ENCODE assay signal across 1 cellular context in the genomic region with DNA sequence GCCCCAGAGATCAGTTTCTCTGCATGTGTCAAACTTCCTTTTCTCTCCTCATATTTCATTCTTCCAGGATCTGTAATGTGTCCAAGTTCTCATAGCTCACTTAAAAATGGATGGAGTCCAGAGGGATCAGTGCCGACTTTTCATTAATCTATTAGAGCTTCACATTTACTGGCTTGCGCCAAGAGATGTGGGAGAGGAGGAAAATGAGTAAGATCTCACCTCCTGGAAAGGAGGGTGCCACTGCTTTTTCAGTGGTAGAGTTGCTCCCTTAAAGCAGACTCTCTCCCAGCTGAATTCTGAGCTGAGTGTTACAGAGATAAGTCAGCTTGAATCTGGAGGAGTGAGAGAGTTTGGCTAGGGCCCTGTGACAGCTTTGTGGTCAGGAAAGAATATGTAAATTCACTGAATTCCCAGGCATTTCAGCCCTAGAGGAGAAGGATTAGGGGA.
TF ChIP-seq lines count a peak whose summit lies in the region.

No MANE protein-coding gene starts in this region.

TF ChIP-seq in H1, 55 proteins besides CTCF, POLR2A, EP300 and RAD21 (continued from another document):
- TF ChIP-seq, protein P1, sequence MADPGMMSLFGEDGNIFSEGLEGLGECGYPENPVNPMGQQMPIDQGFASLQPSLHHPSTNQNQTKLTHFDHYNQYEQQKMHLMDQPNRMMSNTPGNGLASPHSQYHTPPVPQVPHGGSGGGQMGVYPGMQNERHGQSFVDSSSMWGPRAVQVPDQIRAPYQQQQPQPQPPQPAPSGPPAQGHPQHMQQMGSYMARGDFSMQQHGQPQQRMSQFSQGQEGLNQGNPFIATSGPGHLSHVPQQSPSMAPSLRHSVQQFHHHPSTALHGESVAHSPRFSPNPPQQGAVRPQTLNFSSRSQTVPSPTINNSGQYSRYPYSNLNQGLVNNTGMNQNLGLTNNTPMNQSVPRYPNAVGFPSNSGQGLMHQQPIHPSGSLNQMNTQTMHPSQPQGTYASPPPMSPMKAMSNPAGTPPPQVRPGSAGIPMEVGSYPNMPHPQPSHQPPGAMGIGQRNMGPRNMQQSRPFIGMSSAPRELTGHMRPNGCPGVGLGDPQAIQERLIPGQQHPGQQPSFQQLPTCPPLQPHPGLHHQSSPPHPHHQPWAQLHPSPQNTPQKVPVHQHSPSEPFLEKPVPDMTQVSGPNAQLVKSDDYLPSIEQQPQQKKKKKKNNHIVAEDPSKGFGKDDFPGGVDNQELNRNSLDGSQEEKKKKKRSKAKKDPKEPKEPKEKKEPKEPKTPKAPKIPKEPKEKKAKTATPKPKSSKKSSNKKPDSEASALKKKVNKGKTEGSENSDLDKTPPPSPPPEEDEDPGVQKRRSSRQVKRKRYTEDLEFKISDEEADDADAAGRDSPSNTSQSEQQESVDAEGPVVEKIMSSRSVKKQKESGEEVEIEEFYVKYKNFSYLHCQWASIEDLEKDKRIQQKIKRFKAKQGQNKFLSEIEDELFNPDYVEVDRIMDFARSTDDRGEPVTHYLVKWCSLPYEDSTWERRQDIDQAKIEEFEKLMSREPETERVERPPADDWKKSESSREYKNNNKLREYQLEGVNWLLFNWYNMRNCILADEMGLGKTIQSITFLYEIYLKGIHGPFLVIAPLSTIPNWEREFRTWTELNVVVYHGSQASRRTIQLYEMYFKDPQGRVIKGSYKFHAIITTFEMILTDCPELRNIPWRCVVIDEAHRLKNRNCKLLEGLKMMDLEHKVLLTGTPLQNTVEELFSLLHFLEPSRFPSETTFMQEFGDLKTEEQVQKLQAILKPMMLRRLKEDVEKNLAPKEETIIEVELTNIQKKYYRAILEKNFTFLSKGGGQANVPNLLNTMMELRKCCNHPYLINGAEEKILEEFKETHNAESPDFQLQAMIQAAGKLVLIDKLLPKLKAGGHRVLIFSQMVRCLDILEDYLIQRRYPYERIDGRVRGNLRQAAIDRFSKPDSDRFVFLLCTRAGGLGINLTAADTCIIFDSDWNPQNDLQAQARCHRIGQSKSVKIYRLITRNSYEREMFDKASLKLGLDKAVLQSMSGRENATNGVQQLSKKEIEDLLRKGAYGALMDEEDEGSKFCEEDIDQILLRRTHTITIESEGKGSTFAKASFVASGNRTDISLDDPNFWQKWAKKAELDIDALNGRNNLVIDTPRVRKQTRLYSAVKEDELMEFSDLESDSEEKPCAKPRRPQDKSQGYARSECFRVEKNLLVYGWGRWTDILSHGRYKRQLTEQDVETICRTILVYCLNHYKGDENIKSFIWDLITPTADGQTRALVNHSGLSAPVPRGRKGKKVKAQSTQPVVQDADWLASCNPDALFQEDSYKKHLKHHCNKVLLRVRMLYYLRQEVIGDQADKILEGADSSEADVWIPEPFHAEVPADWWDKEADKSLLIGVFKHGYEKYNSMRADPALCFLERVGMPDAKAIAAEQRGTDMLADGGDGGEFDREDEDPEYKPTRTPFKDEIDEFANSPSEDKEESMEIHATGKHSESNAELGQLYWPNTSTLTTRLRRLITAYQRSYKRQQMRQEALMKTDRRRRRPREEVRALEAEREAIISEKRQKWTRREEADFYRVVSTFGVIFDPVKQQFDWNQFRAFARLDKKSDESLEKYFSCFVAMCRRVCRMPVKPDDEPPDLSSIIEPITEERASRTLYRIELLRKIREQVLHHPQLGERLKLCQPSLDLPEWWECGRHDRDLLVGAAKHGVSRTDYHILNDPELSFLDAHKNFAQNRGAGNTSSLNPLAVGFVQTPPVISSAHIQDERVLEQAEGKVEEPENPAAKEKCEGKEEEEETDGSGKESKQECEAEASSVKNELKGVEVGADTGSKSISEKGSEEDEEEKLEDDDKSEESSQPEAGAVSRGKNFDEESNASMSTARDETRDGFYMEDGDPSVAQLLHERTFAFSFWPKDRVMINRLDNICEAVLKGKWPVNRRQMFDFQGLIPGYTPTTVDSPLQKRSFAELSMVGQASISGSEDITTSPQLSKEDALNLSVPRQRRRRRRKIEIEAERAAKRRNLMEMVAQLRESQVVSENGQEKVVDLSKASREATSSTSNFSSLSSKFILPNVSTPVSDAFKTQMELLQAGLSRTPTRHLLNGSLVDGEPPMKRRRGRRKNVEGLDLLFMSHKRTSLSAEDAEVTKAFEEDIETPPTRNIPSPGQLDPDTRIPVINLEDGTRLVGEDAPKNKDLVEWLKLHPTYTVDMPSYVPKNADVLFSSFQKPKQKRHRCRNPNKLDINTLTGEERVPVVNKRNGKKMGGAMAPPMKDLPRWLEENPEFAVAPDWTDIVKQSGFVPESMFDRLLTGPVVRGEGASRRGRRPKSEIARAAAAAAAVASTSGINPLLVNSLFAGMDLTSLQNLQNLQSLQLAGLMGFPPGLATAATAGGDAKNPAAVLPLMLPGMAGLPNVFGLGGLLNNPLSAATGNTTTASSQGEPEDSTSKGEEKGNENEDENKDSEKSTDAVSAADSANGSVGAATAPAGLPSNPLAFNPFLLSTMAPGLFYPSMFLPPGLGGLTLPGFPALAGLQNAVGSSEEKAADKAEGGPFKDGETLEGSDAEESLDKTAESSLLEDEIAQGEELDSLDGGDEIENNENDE (IDR thresholded peaks at IDR 0.05; ENCODE audit: insufficient replicate concordance, low read length) = peak; percentile 47
- TF ChIP-seq RFX5 (IDR thresholded peaks at IDR 0.05; ENCODE audit: borderline replicate concordance, low read depth, low read length) = peak; percentile 15; the same call in 1 of the 2 replicates
